1 cellular context compared by ENCODE assay signal in genomic region chr19:42196011-42197001, GRCh38.
A peak's percentile ranks its signal among the peaks of the same experiment; 100 is the strongest.
TF ChIP-seq lines count a peak whose summit lies in the region.

No MANE protein-coding gene starts in this region.

TF ChIP-seq in HepG2, 621 proteins besides CTCF, POLR2A, EP300 and RAD21:
- TF ChIP-seq MAF1 (CRISPR knock-in tag; IDR thresholded peaks at IDR 0.05; ENCODE audit: borderline replicate concordance) (no peak), POLR2G (IDR thresholded peaks at IDR 0.05; ENCODE audit: low read depth, low read length) (peak; percentile 22; the same call in 1 of the 2 replicates), ZBTB2 (CRISPR knock-in tag; IDR thresholded peaks at IDR 0.05; ENCODE audit: low read depth) (no peak), SAP130 (CRISPR knock-in tag; IDR thresholded peaks at IDR 0.05; ENCODE audit: low read depth) (no peak), ARID4A (CRISPR knock-in tag; IDR thresholded peaks at IDR 0.05; ENCODE audit: borderline replicate concordance) (no peak), PBX3 (CRISPR knock-in tag; IDR thresholded peaks at IDR 0.05; ENCODE audit: borderline replicate concordance) (no peak), ZNF256 (CRISPR knock-in tag; conservative IDR thresholded peaks at IDR 0.05) (no peak), PAX8 (CRISPR knock-in tag; IDR thresholded peaks at IDR 0.05; ENCODE audit: borderline replicate concordance) (no peak), IKZF5 (CRISPR knock-in tag; IDR thresholded peaks at IDR 0.05) (no peak), KAT8 (CRISPR knock-in tag; IDR thresholded peaks at IDR 0.05) (no peak), AGO1 (IDR thresholded peaks at IDR 0.05; ENCODE audit: low read depth, low read length, poor library complexity, severe bottlenecking) (peak; percentile 62), ZNF569 (CRISPR knock-in tag; IDR thresholded peaks at IDR 0.05; ENCODE audit: borderline replicate concordance) (no peak), ZBTB3 (CRISPR knock-in tag; IDR thresholded peaks at IDR 0.05; ENCODE audit: borderline replicate concordance, low read depth) (no peak), ZSCAN20 (CRISPR knock-in tag; IDR thresholded peaks at IDR 0.05; ENCODE audit: borderline replicate concordance) (no peak), ZNF431 (CRISPR knock-in tag; IDR thresholded peaks at IDR 0.05; ENCODE audit: borderline replicate concordance, low read depth) (no peak), AKAP8 (CRISPR knock-in tag; IDR thresholded peaks at IDR 0.05) (0 out of 2 replicates have a peak, but pooled peaks have one; percentile 41), AGO2 (optimal IDR thresholded peaks at IDR 0.05; ENCODE audit: low read depth, low read length) (peak; percentile 83), ZNF781 (CRISPR knock-in tag; IDR thresholded peaks at IDR 0.05; ENCODE audit: borderline replicate concordance, not compliant biosample characterization) (no peak), ZNF414 (CRISPR knock-in tag; IDR thresholded peaks at IDR 0.05) (no peak)
